1 cellular context compared by ENCODE assay signal in genomic region chr20:32988008-32988407, GRCh38.
TF ChIP-seq lines count a peak whose summit lies in the region.

No MANE protein-coding gene starts in this region.

TF ChIP-seq in GM23338, 12 proteins besides CTCF, POLR2A, EP300 and RAD21 (continued from another document):
- TF ChIP-seq EZH2phosphoT487 (IDR thresholded peaks at IDR 0.05; ENCODE audit: unreplicated experiment) (no peak), ZNF462 (CRISPR knock-in tag; IDR thresholded peaks at IDR 0.05) (no peak), STAT1 (IDR thresholded peaks at IDR 0.05; ENCODE audit: unreplicated experiment) (no peak)
